18 cellular contexts compared by ENCODE assay signal in genomic region chr16:49681449-49681848, GRCh38.
"Had no signal": no experiment of that assay in that cellular context is flagged by ENCODE, and none has a peak within 500 bp of the region (broad histone marks: within the 10 kb centered on the region; RNA-seq: fewer than 3 reads in every experiment).

No MANE protein-coding gene starts in this region.

- DNase-seq: KBM-7, MV-4-11, NCI-H1048, NCI-H1105, NCI-H1417, NCI-H1436 treated with DMSO at 0.1 percent for 48 hours, NCI-H1694, NCI-H187 treated with DMSO at 0.1 percent for 48 hours, NCI-H2029 treated with DMSO at 0.1 percent for 48 hours, NCI-H226, NCI-H446, NCI-H510A, NCI-H524 treated with DMSO at 0.1 percent for 48 hours, NCI-H69, NCI-H774, PC-3, SHP77, SK-N-SH had no signal
